Comparison of ENCODE assay signal across 14 cellular contexts in genomic region chr11:17439316-17439782, GRCh38. TPM values are rescaled to one million over a fixed set of nuclear protein-coding genes. Genes with fewer than 3 reads are reported as not detected.
A peak's percentile ranks its signal among the peaks of the same experiment; 100 is the strongest.
DNase-seq lines count a peak whose midpoint lies in the region; ATAC-seq, FAIRE-seq and TF ChIP-seq lines count a peak whose summit lies in the region.
"Had no signal": no experiment of that assay in that cellular context is flagged by ENCODE, and none has a peak within 500 bp of the region (broad histone marks: within the 10 kb centered on the region; RNA-seq: fewer than 3 reads in every experiment).

No MANE protein-coding gene starts in this region.

- DNase-seq in DMS79 treated with DMSO at 0.1 percent for 48 hours (lab: John Stamatoyannopoulos, UW) (peak; percentile 90), NCI-H146 (lab: John Stamatoyannopoulos, UW) (peak; percentile 95), RCC 7860 (ENCODE audit: low spot score) (peak; percentile 7), mucosa of descending colon (no peak), retina (no peak), CD1c-positive myeloid dendritic cell (ENCODE audit: extremely low spot score) (no peak), epidermal melanocyte (ENCODE audit: insufficient read length, low spot score) (no peak)
- DNase-seq: activated CD4-positive, alpha-beta T cell treated with anti-CD3 and anti-CD28 coated beads for 4 hours; MM.1S; SJCRH30 had no signal

- intact Hi-C loops in mucosa of descending colon (cut with DNase I, micrococcal nuclease), result no loop called here

- H3K36me3 ChIP-seq in mucosa of descending colon (ENCODE audit: low read depth), result no peaks in the 10 kb centered on the region
- H3K36me3 ChIP-seq: ascending aorta, SJCRH30, thoracic aorta had no signal

- no peak for FAIRE-seq in RCC 7860 (lab: Jason Lieb, UNC)

- TF ChIP-seq CTCF in mucosa of descending colon (IDR thresholded peaks at IDR 0.05), result no peak

- no peak overlapping the region for H3K4me3 ChIP-seq in mucosa of descending colon
- H3K4me3 ChIP-seq: ascending aorta, SJCRH30, thoracic aorta had no signal

- peak; percentile 48 for ATAC-seq in mucosa of descending colon
- ATAC-seq in HG03565 (IDR thresholded peaks at IDR 0.05; ENCODE audit: unreplicated experiment), result no peak

- no peaks in the 10 kb centered on the region for H3K4me1 ChIP-seq in mucosa of descending colon (ENCODE audit: low read depth)
- H3K4me1 ChIP-seq: ascending aorta, Caco-2 had no signal

- no peaks in the 10 kb centered on the region for H3K9me3 ChIP-seq in mucosa of descending colon
- H3K9me3 ChIP-seq: ascending aorta, Caco-2, SJCRH30, thoracic aorta had no signal

RNA-seq across cellular contexts. Expression of gene ABCC8, which starts 37.3 kb away (rescaled TPM):
- 1 to 10 TPM; 2.2 to 4.1 (median 3.3) TPM for total RNA-seq in mucosa of descending colon
- total RNA-seq: ascending aorta, Caco-2, SJCRH30 had no signal

RNA-seq across cellular contexts. Expression of gene KCNJ11, which starts 50.9 kb away (rescaled TPM):
- 1 to 10 TPM; 1.2 to 3.9 (median 1.6) TPM for total RNA-seq in mucosa of descending colon
- total RNA-seq: ascending aorta had no signal

Comparison
In these comparisons a context has a peak if more than half of its experiments do, and no peak if none do; other contexts are left out.
1. DNase-seq: peak in DMS79 treated with DMSO at 0.1 percent for 48 hours (single experiment), NCI-H146 (single experiment) and RCC 7860 (single experiment); none in mucosa of descending colon (0 of 3), retina (single experiment), CD1c-positive myeloid dendritic cell (single experiment) and epidermal melanocyte (single experiment).